In the genomic region with DNA sequence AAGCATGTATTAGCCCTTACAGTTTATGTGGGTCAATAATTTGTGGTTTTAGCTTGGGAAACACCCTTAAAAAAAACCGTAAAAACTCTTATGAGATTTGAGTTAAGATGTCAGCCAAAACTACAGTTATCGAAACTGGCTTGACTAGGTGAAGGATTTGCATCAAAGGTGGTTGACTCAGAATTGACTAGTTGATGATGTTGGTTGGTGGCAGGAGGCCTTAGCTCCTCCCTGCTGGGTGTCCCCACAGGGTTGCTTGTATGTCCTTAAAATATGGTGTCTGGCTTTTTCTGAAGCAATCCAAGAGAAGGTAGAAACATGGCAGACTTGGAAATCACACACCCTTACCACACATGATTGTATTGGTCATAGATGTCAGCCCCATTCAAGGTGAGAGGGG, we compare ENCODE assay signal across 1 cellular context.
TF ChIP-seq lines count a peak whose summit lies in the region.

No MANE protein-coding gene starts in this region.

TF ChIP-seq in GM12878, 131 proteins besides CTCF, POLR2A, EP300 and RAD21 (continued from another document):
- TF ChIP-seq, protein P1, sequence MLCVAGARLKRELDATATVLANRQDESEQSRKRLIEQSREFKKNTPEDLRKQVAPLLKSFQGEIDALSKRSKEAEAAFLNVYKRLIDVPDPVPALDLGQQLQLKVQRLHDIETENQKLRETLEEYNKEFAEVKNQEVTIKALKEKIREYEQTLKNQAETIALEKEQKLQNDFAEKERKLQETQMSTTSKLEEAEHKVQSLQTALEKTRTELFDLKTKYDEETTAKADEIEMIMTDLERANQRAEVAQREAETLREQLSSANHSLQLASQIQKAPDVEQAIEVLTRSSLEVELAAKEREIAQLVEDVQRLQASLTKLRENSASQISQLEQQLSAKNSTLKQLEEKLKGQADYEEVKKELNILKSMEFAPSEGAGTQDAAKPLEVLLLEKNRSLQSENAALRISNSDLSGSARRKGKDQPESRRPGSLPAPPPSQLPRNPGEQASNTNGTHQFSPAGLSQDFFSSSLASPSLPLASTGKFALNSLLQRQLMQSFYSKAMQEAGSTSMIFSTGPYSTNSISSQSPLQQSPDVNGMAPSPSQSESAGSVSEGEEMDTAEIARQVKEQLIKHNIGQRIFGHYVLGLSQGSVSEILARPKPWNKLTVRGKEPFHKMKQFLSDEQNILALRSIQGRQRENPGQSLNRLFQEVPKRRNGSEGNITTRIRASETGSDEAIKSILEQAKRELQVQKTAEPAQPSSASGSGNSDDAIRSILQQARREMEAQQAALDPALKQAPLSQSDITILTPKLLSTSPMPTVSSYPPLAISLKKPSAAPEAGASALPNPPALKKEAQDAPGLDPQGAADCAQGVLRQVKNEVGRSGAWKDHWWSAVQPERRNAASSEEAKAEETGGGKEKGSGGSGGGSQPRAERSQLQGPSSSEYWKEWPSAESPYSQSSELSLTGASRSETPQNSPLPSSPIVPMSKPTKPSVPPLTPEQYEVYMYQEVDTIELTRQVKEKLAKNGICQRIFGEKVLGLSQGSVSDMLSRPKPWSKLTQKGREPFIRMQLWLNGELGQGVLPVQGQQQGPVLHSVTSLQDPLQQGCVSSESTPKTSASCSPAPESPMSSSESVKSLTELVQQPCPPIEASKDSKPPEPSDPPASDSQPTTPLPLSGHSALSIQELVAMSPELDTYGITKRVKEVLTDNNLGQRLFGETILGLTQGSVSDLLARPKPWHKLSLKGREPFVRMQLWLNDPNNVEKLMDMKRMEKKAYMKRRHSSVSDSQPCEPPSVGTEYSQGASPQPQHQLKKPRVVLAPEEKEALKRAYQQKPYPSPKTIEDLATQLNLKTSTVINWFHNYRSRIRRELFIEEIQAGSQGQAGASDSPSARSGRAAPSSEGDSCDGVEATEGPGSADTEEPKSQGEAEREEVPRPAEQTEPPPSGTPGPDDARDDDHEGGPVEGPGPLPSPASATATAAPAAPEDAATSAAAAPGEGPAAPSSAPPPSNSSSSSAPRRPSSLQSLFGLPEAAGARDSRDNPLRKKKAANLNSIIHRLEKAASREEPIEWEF (IDR thresholded peaks at IDR 0.05; ENCODE audit: insufficient replicate concordance, low read depth, low read length): no peak
- TF ChIP-seq, protein P2, sequence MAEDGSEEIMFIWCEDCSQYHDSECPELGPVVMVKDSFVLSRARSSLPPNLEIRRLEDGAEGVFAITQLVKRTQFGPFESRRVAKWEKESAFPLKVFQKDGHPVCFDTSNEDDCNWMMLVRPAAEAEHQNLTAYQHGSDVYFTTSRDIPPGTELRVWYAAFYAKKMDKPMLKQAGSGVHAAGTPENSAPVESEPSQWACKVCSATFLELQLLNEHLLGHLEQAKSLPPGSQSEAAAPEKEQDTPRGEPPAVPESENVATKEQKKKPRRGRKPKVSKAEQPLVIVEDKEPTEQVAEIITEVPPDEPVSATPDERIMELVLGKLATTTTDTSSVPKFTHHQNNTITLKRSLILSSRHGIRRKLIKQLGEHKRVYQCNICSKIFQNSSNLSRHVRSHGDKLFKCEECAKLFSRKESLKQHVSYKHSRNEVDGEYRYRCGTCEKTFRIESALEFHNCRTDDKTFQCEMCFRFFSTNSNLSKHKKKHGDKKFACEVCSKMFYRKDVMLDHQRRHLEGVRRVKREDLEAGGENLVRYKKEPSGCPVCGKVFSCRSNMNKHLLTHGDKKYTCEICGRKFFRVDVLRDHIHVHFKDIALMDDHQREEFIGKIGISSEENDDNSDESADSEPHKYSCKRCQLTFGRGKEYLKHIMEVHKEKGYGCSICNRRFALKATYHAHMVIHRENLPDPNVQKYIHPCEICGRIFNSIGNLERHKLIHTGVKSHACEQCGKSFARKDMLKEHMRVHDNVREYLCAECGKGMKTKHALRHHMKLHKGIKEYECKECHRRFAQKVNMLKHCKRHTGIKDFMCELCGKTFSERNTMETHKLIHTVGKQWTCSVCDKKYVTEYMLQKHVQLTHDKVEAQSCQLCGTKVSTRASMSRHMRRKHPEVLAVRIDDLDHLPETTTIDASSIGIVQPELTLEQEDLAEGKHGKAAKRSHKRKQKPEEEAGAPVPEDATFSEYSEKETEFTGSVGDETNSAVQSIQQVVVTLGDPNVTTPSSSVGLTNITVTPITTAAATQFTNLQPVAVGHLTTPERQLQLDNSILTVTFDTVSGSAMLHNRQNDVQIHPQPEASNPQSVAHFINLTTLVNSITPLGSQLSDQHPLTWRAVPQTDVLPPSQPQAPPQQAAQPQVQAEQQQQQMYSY (CRISPR knock-in tag; IDR thresholded peaks at IDR 0.05): no peak
- TF ChIP-seq DPF2 (IDR thresholded peaks at IDR 0.05): no peak
- no peak for TF ChIP-seq SMAD1 (IDR thresholded peaks at IDR 0.05; ENCODE audit: low read depth, partially characterized antibody)
- TF ChIP-seq, protein P3, sequence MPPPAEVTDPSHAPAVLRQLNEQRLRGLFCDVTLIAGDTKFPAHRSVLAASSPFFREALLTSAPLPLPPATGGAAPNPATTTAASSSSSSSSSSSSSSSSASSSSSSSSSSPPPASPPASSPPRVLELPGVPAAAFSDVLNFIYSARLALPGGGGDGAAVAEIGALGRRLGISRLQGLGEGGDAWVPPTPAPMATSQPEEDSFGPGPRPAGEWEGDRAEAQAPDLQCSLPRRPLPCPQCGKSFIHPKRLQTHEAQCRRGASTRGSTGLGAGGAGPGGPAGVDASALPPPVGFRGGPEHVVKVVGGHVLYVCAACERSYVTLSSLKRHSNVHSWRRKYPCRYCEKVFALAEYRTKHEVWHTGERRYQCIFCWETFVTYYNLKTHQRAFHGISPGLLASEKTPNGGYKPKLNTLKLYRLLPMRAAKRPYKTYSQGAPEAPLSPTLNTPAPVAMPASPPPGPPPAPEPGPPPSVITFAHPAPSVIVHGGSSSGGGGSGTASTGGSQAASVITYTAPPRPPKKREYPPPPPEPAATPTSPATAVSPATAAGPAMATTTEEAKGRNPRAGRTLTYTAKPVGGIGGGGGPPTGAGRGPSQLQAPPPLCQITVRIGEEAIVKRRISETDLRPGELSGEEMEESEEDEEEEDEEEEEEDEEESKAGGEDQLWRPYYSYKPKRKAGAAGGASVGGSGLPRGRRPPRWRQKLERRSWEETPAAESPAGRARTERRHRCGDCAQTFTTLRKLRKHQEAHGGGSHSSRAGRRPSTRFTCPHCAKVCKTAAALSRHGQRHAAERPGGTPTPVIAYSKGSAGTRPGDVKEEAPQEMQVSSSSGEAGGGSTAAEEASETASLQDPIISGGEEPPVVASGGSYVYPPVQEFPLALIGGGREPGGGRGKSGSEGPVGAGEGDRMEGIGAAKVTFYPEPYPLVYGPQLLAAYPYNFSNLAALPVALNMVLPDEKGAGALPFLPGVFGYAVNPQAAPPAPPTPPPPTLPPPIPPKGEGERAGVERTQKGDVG (CRISPR knock-in tag; IDR thresholded peaks at IDR 0.05): no peak
- no peak for TF ChIP-seq PML (IDR thresholded peaks at IDR 0.05; ENCODE audit: low read length)
